1 cellular context compared by ENCODE assay signal in genomic region chr6:26576929-26577719, GRCh38.
TF ChIP-seq lines count a peak whose summit lies in the region.

No MANE protein-coding gene starts in this region.

TF ChIP-seq in GM23338, 12 proteins besides CTCF, POLR2A, EP300 and RAD21 (continued from another document):
- TF ChIP-seq, protein P1, sequence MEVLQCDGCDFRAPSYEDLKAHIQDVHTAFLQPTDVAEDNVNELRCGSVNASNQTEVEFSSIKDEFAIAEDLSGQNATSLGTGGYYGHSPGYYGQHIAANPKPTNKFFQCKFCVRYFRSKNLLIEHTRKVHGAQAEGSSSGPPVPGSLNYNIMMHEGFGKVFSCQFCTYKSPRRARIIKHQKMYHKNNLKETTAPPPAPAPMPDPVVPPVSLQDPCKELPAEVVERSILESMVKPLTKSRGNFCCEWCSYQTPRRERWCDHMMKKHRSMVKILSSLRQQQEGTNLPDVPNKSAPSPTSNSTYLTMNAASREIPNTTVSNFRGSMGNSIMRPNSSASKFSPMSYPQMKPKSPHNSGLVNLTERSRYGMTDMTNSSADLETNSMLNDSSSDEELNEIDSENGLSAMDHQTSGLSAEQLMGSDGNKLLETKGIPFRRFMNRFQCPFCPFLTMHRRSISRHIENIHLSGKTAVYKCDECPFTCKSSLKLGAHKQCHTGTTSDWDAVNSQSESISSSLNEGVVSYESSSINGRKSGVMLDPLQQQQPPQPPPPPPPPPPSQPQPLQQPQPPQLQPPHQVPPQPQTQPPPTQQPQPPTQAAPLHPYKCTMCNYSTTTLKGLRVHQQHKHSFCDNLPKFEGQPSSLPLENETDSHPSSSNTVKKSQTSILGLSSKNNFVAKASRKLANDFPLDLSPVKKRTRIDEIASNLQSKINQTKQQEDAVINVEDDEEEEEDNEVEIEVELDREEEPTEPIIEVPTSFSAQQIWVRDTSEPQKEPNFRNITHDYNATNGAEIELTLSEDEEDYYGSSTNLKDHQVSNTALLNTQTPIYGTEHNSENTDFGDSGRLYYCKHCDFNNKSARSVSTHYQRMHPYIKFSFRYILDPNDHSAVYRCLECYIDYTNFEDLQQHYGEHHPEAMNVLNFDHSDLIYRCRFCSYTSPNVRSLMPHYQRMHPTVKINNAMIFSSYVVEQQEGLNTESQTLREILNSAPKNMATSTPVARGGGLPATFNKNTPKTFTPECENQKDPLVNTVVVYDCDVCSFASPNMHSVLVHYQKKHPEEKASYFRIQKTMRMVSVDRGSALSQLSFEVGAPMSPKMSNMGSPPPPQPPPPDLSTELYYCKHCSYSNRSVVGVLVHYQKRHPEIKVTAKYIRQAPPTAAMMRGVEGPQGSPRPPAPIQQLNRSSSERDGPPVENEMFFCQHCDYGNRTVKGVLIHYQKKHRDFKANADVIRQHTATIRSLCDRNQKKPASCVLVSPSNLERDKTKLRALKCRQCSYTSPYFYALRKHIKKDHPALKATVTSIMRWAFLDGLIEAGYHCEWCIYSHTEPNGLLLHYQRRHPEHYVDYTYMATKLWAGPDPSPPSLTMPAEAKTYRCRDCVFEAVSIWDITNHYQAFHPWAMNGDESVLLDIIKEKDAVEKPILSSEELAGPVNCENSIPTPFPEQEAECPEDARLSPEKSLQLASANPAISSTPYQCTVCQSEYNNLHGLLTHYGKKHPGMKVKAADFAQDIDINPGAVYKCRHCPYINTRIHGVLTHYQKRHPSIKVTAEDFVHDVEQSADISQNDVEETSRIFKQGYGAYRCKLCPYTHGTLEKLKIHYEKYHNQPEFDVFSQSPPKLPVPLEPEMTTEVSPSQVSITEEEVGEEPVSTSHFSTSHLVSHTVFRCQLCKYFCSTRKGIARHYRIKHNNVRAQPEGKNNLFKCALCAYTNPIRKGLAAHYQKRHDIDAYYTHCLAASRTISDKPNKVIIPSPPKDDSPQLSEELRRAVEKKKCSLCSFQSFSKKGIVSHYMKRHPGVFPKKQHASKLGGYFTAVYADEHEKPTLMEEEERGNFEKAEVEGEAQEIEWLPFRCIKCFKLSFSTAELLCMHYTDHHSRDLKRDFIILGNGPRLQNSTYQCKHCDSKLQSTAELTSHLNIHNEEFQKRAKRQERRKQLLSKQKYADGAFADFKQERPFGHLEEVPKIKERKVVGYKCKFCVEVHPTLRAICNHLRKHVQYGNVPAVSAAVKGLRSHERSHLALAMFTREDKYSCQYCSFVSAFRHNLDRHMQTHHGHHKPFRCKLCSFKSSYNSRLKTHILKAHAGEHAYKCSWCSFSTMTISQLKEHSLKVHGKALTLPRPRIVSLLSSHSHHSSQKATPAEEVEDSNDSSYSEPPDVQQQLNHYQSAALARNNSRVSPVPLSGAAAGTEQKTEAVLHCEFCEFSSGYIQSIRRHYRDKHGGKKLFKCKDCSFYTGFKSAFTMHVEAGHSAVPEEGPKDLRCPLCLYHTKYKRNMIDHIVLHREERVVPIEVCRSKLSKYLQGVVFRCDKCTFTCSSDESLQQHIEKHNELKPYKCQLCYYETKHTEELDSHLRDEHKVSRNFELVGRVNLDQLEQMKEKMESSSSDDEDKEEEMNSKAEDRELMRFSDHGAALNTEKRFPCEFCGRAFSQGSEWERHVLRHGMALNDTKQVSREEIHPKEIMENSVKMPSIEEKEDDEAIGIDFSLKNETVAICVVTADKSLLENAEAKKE (CRISPR knock-in tag; IDR thresholded peaks at IDR 0.05): no peak
TF ChIP-seq in GM23338: peak in this region for 0.
